Comparison of ENCODE assay signal across 8 cellular contexts in the genomic region with DNA sequence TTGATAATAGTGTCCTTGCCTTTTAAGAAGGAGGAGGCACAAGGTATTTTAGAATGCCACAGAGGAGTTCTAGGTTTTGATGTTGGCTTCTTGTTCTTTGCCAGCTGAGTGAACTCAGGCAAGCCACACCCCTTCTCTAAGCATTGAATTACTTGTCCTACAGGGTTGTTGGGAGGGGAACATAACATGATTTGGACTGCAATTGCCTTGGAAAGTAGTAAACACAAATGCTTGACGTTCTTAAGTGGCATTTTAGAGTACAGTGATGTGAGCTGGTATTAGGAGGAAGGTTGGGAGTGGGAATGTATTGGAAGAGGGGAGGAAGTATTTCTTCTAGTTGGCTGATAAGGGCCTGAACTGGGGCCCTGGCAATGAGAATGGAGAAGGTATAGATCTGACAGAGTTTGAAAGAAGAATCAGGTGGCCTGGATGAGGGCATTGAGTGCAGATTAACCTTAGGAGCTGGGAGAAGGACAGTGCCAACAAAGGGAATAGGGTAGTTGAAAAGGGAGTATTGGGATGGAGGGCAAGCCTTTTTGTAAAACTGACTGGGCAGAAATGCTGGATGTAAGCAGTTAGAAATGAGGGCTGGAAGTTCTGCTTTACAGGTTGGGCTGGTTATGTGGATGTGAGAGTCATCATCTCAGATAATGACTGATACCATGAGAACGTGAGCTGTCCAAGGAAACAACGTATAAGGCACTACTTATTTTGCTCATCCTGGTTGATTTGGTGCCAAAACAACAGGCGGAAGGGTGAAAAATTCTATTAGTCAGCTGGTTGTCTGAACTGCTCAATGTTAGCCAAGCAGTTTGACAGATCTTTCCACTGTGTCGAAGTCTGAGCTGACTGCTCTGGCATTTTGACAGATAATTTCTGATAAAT. TPM values are rescaled to one million over a fixed set of nuclear protein-coding genes. Genes with fewer than 3 reads are reported as not detected.
DNase-seq lines count a peak whose midpoint lies in the region; ATAC-seq and TF ChIP-seq lines count a peak whose summit lies in the region.

No MANE protein-coding gene starts in this region.

- TF ChIP-seq CTCF in activated CD8-positive, alpha-beta T cell treated with anti-CD3 and anti-CD28 coated beads for 36 hours (IDR thresholded peaks at IDR 0.05) = no peak
- TF ChIP-seq CTCF in choroid plexus epithelial cell (conservative IDR thresholded peaks at IDR 0.05; ENCODE audit: low read depth, low read length) = no peak
- TF ChIP-seq CTCF in CD4-positive, alpha-beta T cell (IDR thresholded peaks at IDR 0.05) = no peak

- H3K36me3 ChIP-seq in naive thymus-derived CD4-positive, alpha-beta T cell (ENCODE audit: control insufficient read depth in 2 of 3, insufficient read depth in 3 of 3, low read length in 3 of 3) = no peaks in the 10 kb centered on the region

- ATAC-seq in activated CD8-positive, alpha-beta T cell treated with anti-CD3 and anti-CD28 coated beads for 36 hours = peak; percentile 31
- no peak for ATAC-seq in activated CD8-positive, alpha-beta T cell treated with anti-CD3 and anti-CD28 coated beads, Interleukin-2, amount 10 ng/mL, durations not matched to agents 7 days and 5 days
- peak; percentile 33 for ATAC-seq in HG03520 (IDR thresholded peaks at IDR 0.05; ENCODE audit: unreplicated experiment)
- ATAC-seq in naive thymus-derived CD4-positive, alpha-beta T cell = peak; percentile 20
- ATAC-seq in CD4-positive, alpha-beta T cell (ENCODE audit: poor library complexity) = no peak

- DNase-seq in activated CD8-positive, alpha-beta T cell treated with anti-CD3 and anti-CD28 coated beads for 36 hours = peak; percentile 52
- no peak for DNase-seq in activated CD8-positive, alpha-beta T cell treated with anti-CD3 and anti-CD28 coated beads, Interleukin-2, amount 10 ng/mL, durations not matched to agents 7 days and 5 days
- DNase-seq in choroid plexus epithelial cell (ENCODE audit: low read depth) = peak; percentile 89
- DNase-seq in naive thymus-derived CD4-positive, alpha-beta T cell = no peak
- DNase-seq in DMS53 treated with DMSO at 0.1 percent for 48 hours (lab: John Stamatoyannopoulos, UW; ENCODE audit: unreplicated experiment) = no peak
- no peak for DNase-seq in NK-92 (lab: John Stamatoyannopoulos, UW; ENCODE audit: unreplicated experiment)
- DNase-seq in CD4-positive, alpha-beta T cell = no peak

- no peak overlapping the region for H3K4me3 ChIP-seq in choroid plexus epithelial cell (ENCODE audit: low read depth, low read length)
- no peak overlapping the region for H3K4me3 ChIP-seq in naive thymus-derived CD4-positive, alpha-beta T cell (ENCODE audit: low read length)

- no peaks in the 10 kb centered on the region for H3K9me3 ChIP-seq in naive thymus-derived CD4-positive, alpha-beta T cell (ENCODE audit: control insufficient read depth in 2 of 3, low read length in 3 of 3)
- H3K9me3 ChIP-seq in CD4-positive, alpha-beta T cell (ENCODE audit: control insufficient read depth, low read length) = no peaks in the 10 kb centered on the region

- intact Hi-C loops in activated CD8-positive, alpha-beta T cell treated with anti-CD3 and anti-CD28 coated beads for 36 hours (cut with micrococcal nuclease) = loop anchor here (5.0 kb wide), 2 partner anchors 110 to 125 kb away; partner anchors contain the start of genes EFHB and RAB5A
- intact Hi-C loops in naive thymus-derived CD4-positive, alpha-beta T cell (cut with micrococcal nuclease) = no loop called here
- intact Hi-C loops in CD4-positive, alpha-beta T cell (cut with DNase I, micrococcal nuclease) = loop anchor here in 1 of 2 experiments (5.0 kb wide), 1 partner anchor 110 kb away; the partner anchor contains the start of gene RAB5A

- H3K4me3 Mint-ChIP-seq in activated CD8-positive, alpha-beta T cell treated with anti-CD3 and anti-CD28 coated beads for 36 hours = no peak overlapping the region
- H3K4me3 Mint-ChIP-seq in activated CD8-positive, alpha-beta T cell treated with anti-CD3 and anti-CD28 coated beads, Interleukin-2, amount 10 ng/mL, durations not matched to agents 7 days and 5 days = no peak overlapping the region
- H3K4me3 Mint-ChIP-seq in naive thymus-derived CD4-positive, alpha-beta T cell = no peak overlapping the region
- H3K4me3 Mint-ChIP-seq in CD4-positive, alpha-beta T cell = no peak overlapping the region

- CTCF ChIA-PET in activated CD8-positive, alpha-beta T cell treated with anti-CD3 and anti-CD28 coated beads for 36 hours (lab: Charles Lee) = interaction anchor here (0.5 to 1.8 kb wide), 3 partner anchors 13 to 1711 kb away, joined by 3 to 4 read pairs (median 3); partner anchors contain the start of gene KAT2B
- CTCF ChIA-PET in activated CD8-positive, alpha-beta T cell treated with anti-CD3 and anti-CD28 coated beads, Interleukin-2, amount 10 ng/mL, durations not matched to agents 7 days and 5 days (lab: Charles Lee) = no interaction called here
- CTCF ChIA-PET in naive thymus-derived CD4-positive, alpha-beta T cell (lab: Charles Lee) = no interaction called here
- CTCF ChIA-PET in CD4-positive, alpha-beta T cell (lab: Charles Lee) = interaction anchor here (0.8 kb wide), 1 partner anchor 15 kb away, joined by 3 read pairs; no protein-coding TSS in a partner anchor

- H3K36me3 Mint-ChIP-seq in activated CD8-positive, alpha-beta T cell treated with anti-CD3 and anti-CD28 coated beads for 36 hours (ENCODE audit: low read depth) = no peaks in the 10 kb centered on the region
- H3K36me3 Mint-ChIP-seq in activated CD8-positive, alpha-beta T cell treated with anti-CD3 and anti-CD28 coated beads, Interleukin-2, amount 10 ng/mL, durations not matched to agents 7 days and 5 days (ENCODE audit: low read depth) = peaks cover 26% of the 10 kb centered on the region
- H3K36me3 Mint-ChIP-seq in naive thymus-derived CD4-positive, alpha-beta T cell = peaks cover 3 to 19% (median 8%) of the 10 kb centered on the region in 5 donors
- peaks cover 6% of the 10 kb centered on the region for H3K36me3 Mint-ChIP-seq in CD4-positive, alpha-beta T cell (ENCODE audit: low read depth)

- POLR2A ChIA-PET in activated CD8-positive, alpha-beta T cell treated with anti-CD3 and anti-CD28 coated beads for 36 hours (lab: Charles Lee) = interaction anchor here (0.9 to 1.9 kb wide), 4 partner anchors 12 to 28 kb away, joined by 3 to 5 read pairs (median 4); no protein-coding TSS in a partner anchor
- POLR2A ChIA-PET in activated CD8-positive, alpha-beta T cell treated with anti-CD3 and anti-CD28 coated beads, Interleukin-2, amount 10 ng/mL, durations not matched to agents 7 days and 5 days (lab: Charles Lee) = interaction anchor here (0.7 to 0.9 kb wide), 2 partner anchors 18 to 100 kb away, joined by 3 to 4 read pairs; no protein-coding TSS in a partner anchor
- POLR2A ChIA-PET in naive thymus-derived CD4-positive, alpha-beta T cell (lab: Charles Lee) = interaction anchor here (1.3 kb wide), 1 partner anchor 16 kb away, joined by 4 read pairs; no protein-coding TSS in a partner anchor
- POLR2A ChIA-PET in CD4-positive, alpha-beta T cell (lab: Charles Lee) = interaction anchor here (6.7 kb wide), 1 partner anchor 15 kb away, joined by 47 read pairs; the partner anchor contains the start of gene KAT2B

- no peak overlapping the region for H3K27ac ChIP-seq in naive thymus-derived CD4-positive, alpha-beta T cell (ENCODE audit: low read depth, low read length)
- no peak overlapping the region for H3K27ac ChIP-seq in CD4-positive, alpha-beta T cell (ENCODE audit: low read depth, low read length)

- peaks cover 17 to 40% of the 10 kb centered on the region in 2 donors for H3K4me1 ChIP-seq in naive thymus-derived CD4-positive, alpha-beta T cell (ENCODE audit: control insufficient read depth in 2 of 2, insufficient read depth in 2 of 2, low read length in 2 of 2)

- H3K27ac Mint-ChIP-seq in activated CD8-positive, alpha-beta T cell treated with anti-CD3 and anti-CD28 coated beads for 36 hours = peak overlapping the region; percentile 33
- H3K27ac Mint-ChIP-seq in activated CD8-positive, alpha-beta T cell treated with anti-CD3 and anti-CD28 coated beads, Interleukin-2, amount 10 ng/mL, durations not matched to agents 7 days and 5 days = no peak overlapping the region
- no peak overlapping the region for H3K27ac Mint-ChIP-seq in naive thymus-derived CD4-positive, alpha-beta T cell
- no peak overlapping the region for H3K27ac Mint-ChIP-seq in CD4-positive, alpha-beta T cell

- peaks cover 29% of the 10 kb centered on the region for H3K4me1 Mint-ChIP-seq in activated CD8-positive, alpha-beta T cell treated with anti-CD3 and anti-CD28 coated beads for 36 hours (ENCODE audit: low read depth)
- H3K4me1 Mint-ChIP-seq in activated CD8-positive, alpha-beta T cell treated with anti-CD3 and anti-CD28 coated beads, Interleukin-2, amount 10 ng/mL, durations not matched to agents 7 days and 5 days (ENCODE audit: low read depth) = peaks cover 34% of the 10 kb centered on the region
- H3K4me1 Mint-ChIP-seq in naive thymus-derived CD4-positive, alpha-beta T cell = peaks cover 18 to 36% (median 33%) of the 10 kb centered on the region in 7 donors
- H3K4me1 Mint-ChIP-seq in CD4-positive, alpha-beta T cell (ENCODE audit: low read depth) = peaks cover 26% of the 10 kb centered on the region

- H3K9me3 Mint-ChIP-seq in activated CD8-positive, alpha-beta T cell treated with anti-CD3 and anti-CD28 coated beads for 36 hours = no peaks in the 10 kb centered on the region
- no peaks in the 10 kb centered on the region for H3K9me3 Mint-ChIP-seq in activated CD8-positive, alpha-beta T cell treated with anti-CD3 and anti-CD28 coated beads, Interleukin-2, amount 10 ng/mL, durations not matched to agents 7 days and 5 days (ENCODE audit: insufficient read depth)
- peaks cover 0 to 4% (median 0%) of the 10 kb centered on the region in 11 donors for H3K9me3 Mint-ChIP-seq in naive thymus-derived CD4-positive, alpha-beta T cell
- no peaks in the 10 kb centered on the region for H3K9me3 Mint-ChIP-seq in CD4-positive, alpha-beta T cell

- H3K27me3 ChIP-seq in naive thymus-derived CD4-positive, alpha-beta T cell (ENCODE audit: control insufficient read depth in 2 of 2, insufficient read depth in 2 of 2, low read length in 2 of 2) = no peaks in the 10 kb centered on the region
- H3K27me3 ChIP-seq in CD4-positive, alpha-beta T cell (ENCODE audit: control insufficient read depth, insufficient read depth, low read length) = no peaks in the 10 kb centered on the region

- no peaks in the 10 kb centered on the region for H3K27me3 Mint-ChIP-seq in activated CD8-positive, alpha-beta T cell treated with anti-CD3 and anti-CD28 coated beads for 36 hours
- H3K27me3 Mint-ChIP-seq in activated CD8-positive, alpha-beta T cell treated with anti-CD3 and anti-CD28 coated beads, Interleukin-2, amount 10 ng/mL, durations not matched to agents 7 days and 5 days (ENCODE audit: low read depth) = no peaks in the 10 kb centered on the region
- no peaks in the 10 kb centered on the region for H3K27me3 Mint-ChIP-seq in naive thymus-derived CD4-positive, alpha-beta T cell
- no peaks in the 10 kb centered on the region for H3K27me3 Mint-ChIP-seq in CD4-positive, alpha-beta T cell

RNA-seq across cellular contexts. Expression of gene KAT2B, which starts 16.7 kb away (rescaled TPM):
- total RNA-seq in activated CD8-positive, alpha-beta T cell treated with anti-CD3 and anti-CD28 coated beads for 36 hours = 10 to 100 TPM; 18.6 to 28.8 TPM
- total RNA-seq in activated CD8-positive, alpha-beta T cell treated with anti-CD3 and anti-CD28 coated beads, Interleukin-2, amount 10 ng/mL, durations not matched to agents 7 days and 5 days = 100 to 1,000 TPM; 112 to 120 TPM
- total RNA-seq in naive thymus-derived CD4-positive, alpha-beta T cell = 100 to 1,000 TPM in 1 of 5 experiments, 10 to 100 TPM in 4; 58.5 to 127 (median 62.5) TPM
- polyA plus RNA-seq in naive thymus-derived CD4-positive, alpha-beta T cell = 1 to 10 TPM; 1.7 to 2.4 TPM
- 10 to 100 TPM; 50.9 to 54.4 TPM for total RNA-seq in CD4-positive, alpha-beta T cell

RNA-seq across cellular contexts. Expression of gene PP2D1, which starts 44.9 kb away (rescaled TPM):
- not detected for total RNA-seq in activated CD8-positive, alpha-beta T cell treated with anti-CD3 and anti-CD28 coated beads for 36 hours
- total RNA-seq in activated CD8-positive, alpha-beta T cell treated with anti-CD3 and anti-CD28 coated beads, Interleukin-2, amount 10 ng/mL, durations not matched to agents 7 days and 5 days = not detected
- total RNA-seq in naive thymus-derived CD4-positive, alpha-beta T cell = not detected
- polyA plus RNA-seq in naive thymus-derived CD4-positive, alpha-beta T cell = under 1 TPM; 0.29 to 0.60 TPM
- not detected for total RNA-seq in CD4-positive, alpha-beta T cell

Comparison
In these comparisons a context has a peak if more than half of its experiments do, and no peak if none do; other contexts are left out.
1. ATAC-seq: peak in activated CD8-positive, alpha-beta T cell treated with anti-CD3 and anti-CD28 coated beads for 36 hours (single experiment), HG03520 (single experiment) and naive thymus-derived CD4-positive, alpha-beta T cell (single experiment); none in activated CD8-positive, alpha-beta T cell treated with anti-CD3 and anti-CD28 coated beads, Interleukin-2, amount 10 ng/mL, durations not matched to agents 7 days and 5 days (single experiment) and CD4-positive, alpha-beta T cell (single experiment).
2. DNase-seq: peak in activated CD8-positive, alpha-beta T cell treated with anti-CD3 and anti-CD28 coated beads for 36 hours (single experiment) and choroid plexus epithelial cell (single experiment); none in activated CD8-positive, alpha-beta T cell treated with anti-CD3 and anti-CD28 coated beads, Interleukin-2, amount 10 ng/mL, durations not matched to agents 7 days and 5 days (single experiment), naive thymus-derived CD4-positive, alpha-beta T cell (0 of 9), DMS53 treated with DMSO at 0.1 percent for 48 hours (single experiment), NK-92 (single experiment) and CD4-positive, alpha-beta T cell (0 of 10).
3. CTCF ChIA-PET loops: an anchor here in activated CD8-positive, alpha-beta T cell treated with anti-CD3 and anti-CD28 coated beads for 36 hours (0.5 to 1.8 kb wide) and CD4-positive, alpha-beta T cell (0.8 kb wide); none called in activated CD8-positive, alpha-beta T cell treated with anti-CD3 and anti-CD28 coated beads, Interleukin-2, amount 10 ng/mL, durations not matched to agents 7 days and 5 days and naive thymus-derived CD4-positive, alpha-beta T cell.